Comparison of ENCODE assay signal across 8 cellular contexts in the genomic region with DNA sequence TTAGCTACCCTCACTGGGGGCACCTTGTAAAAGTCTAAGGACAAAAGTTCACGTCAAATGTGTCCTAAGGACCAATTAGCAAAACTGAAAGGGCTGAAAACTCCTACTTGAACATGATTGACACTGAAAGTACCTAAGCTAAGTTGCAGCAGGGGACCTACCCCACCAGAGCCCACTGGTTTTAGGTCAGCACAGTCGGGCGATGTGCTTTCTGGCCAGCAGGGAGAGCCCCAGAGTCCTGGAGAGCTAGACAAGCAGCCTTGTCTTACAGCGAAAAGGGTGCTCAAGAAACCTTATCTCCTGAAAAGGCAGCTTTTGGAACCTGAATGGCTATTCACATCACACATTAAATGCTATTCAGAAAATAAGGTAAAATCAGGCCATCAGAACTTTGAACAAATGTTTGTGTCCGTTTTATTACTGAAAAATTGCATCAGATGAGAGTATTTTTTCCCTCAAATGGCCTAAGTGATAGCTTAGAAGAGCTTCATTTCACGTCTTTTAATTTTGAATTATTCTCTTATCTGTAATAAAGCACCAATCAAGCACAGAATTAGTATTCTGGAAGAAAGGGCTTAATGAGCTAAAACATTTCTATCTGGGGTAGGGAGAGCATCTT. TPM values are rescaled to one million over a fixed set of nuclear protein-coding genes. Genes with fewer than 3 reads are reported as not detected.
A peak's percentile ranks its signal among the peaks of the same experiment; 100 is the strongest.
DNase-seq lines count a peak whose midpoint lies in the region; ATAC-seq and TF ChIP-seq lines count a peak whose summit lies in the region.

No MANE protein-coding gene starts in this region.

- H3K4me3 Mint-ChIP-seq in naive thymus-derived CD8-positive, alpha-beta T cell: no peak overlapping the region

- TF ChIP-seq CTCF in astrocyte of the cerebellum (IDR thresholded peaks at IDR 0.05; ENCODE audit: low read depth, low read length, missing control alignments): peak; percentile 28

- H3K36me3 Mint-ChIP-seq in naive thymus-derived CD8-positive, alpha-beta T cell: peaks cover 0 to 19% (median 13%) of the 10 kb centered on the region in 3 donors

- DNase-seq in GM03348 (ENCODE audit: low spot score) (peak; percentile 40), SKM-1 (lab: John Stamatoyannopoulos, UW; ENCODE audit: unreplicated experiment) (peak; percentile 25), astrocyte of the cerebellum (ENCODE audit: low read depth) (no peak), NOMO-1 treated with dmso at 0.1 percent for 144 hours (lab: John Stamatoyannopoulos, UW; ENCODE audit: unreplicated experiment) (no peak)
- DNase-seq in naive thymus-derived CD8-positive, alpha-beta T cell: peak in 8 of 10 donors; percentile 22 to 70 (median 36)

- no peak overlapping the region for H3K4me3 ChIP-seq in astrocyte of the cerebellum (ENCODE audit: low read depth, low read length)

- peak overlapping the region in 1 of 10 donors; percentile 0 for H3K27ac Mint-ChIP-seq in naive thymus-derived CD8-positive, alpha-beta T cell

- peaks cover 0 to 2% (median 0%) of the 10 kb centered on the region in 5 donors for H3K27me3 Mint-ChIP-seq in naive thymus-derived CD8-positive, alpha-beta T cell

- peaks cover 11 to 36% (median 30%) of the 10 kb centered on the region in 4 donors for H3K4me1 Mint-ChIP-seq in naive thymus-derived CD8-positive, alpha-beta T cell

- ATAC-seq in HG02885 (IDR thresholded peaks at IDR 0.05; ENCODE audit: poor library complexity, unreplicated experiment): peak; percentile 77
- peak; percentile 54 to 71 for ATAC-seq in naive thymus-derived CD8-positive, alpha-beta T cell
- no peak for ATAC-seq in GM21737 (IDR thresholded peaks at IDR 0.05; ENCODE audit: unreplicated experiment)
- ATAC-seq in esophagus mucosa: no peak

- POLR2A ChIA-PET in naive thymus-derived CD8-positive, alpha-beta T cell (lab: Charles Lee): interaction anchor here (1.2 kb wide), 1 partner anchor 8 kb away, joined by 4 read pairs; no protein-coding TSS in a partner anchor

- peaks cover 2 to 25% (median 19%) of the 10 kb centered on the region in 9 donors for H3K9me3 Mint-ChIP-seq in naive thymus-derived CD8-positive, alpha-beta T cell

- in situ Hi-C loops in astrocyte of the cerebellum (cut with HindIII; ENCODE audit: low sequenced_read_pairs): no loop called here

RNA-seq across cellular contexts. Expression of a gene that starts 52.2 kb away (rescaled TPM):
- under 1 TPM; 0.08 to 0.34 TPM for total RNA-seq in naive thymus-derived CD8-positive, alpha-beta T cell
- polyA plus RNA-seq in naive thymus-derived CD8-positive, alpha-beta T cell: 1 to 10 TPM in 1 of 3 donors, under 1 TPM in 1, not detected in 1; 0.77 to 2.4 TPM
- total RNA-seq in esophagus mucosa: 51.7 TPM

Comparison
In these comparisons a context has a peak if more than half of its experiments do, and no peak if none do; other contexts are left out.
1. DNase-seq: peak in GM03348 (single experiment), SKM-1 (single experiment) and naive thymus-derived CD8-positive, alpha-beta T cell (8 of 10); none in astrocyte of the cerebellum (single experiment) and NOMO-1 treated with dmso at 0.1 percent for 144 hours (single experiment).
2. ATAC-seq: peak in HG02885 (single experiment) and naive thymus-derived CD8-positive, alpha-beta T cell (2 of 2); none in GM21737 (single experiment) and esophagus mucosa (single experiment).
3. RNA of a gene that starts 52.2 kb away (total RNA-seq): 51.7 TPM in esophagus mucosa (single experiment); 0.08 to 0.34 TPM in naive thymus-derived CD8-positive, alpha-beta T cell; every median in the first group is over 10 times any median in the second.